23 cellular contexts compared by ENCODE assay signal in genomic region chr11:115104851-115105453, GRCh38.
"Had no signal": no experiment of that assay in that cellular context is flagged by ENCODE, and none has a peak within 500 bp of the region (broad histone marks: within the 10 kb centered on the region; RNA-seq: fewer than 3 reads in every experiment).

No MANE protein-coding gene starts in this region.

- H3K4me1 Mint-ChIP-seq: activated CD4-positive, alpha-beta T cell treated with anti-CD3 and anti-CD28 coated beads, Interleukin-2, amount 10 ng/mL, durations not matched to agents 24 days and 14 days; activated naive CD8-positive, alpha-beta T cell treated with anti-CD3 and anti-CD28 coated beads, Interleukin-2, amount 10 ng/mL, durations not matched to agents 7 days and 5 days; activated T-helper 17 cell treated with anti-CD3 and anti-CD28 coated beads, Interleukin-2, amount 50 U/mL, for 72 hours had no signal

- DNase-seq: activated CD4-positive, alpha-beta T cell treated with anti-CD3 and anti-CD28 coated beads, Interleukin-2, amount 10 ng/mL, durations not matched to agents 24 days and 14 days; activated CD8-positive, alpha-beta T cell treated with anti-CD3 and anti-CD28 coated beads for 36 hours; activated naive CD4-positive, alpha-beta T cell; activated naive CD8-positive, alpha-beta T cell treated with anti-CD3 and anti-CD28 coated beads, Interleukin-2, amount 10 ng/mL, durations not matched to agents 7 days and 5 days; activated T-cell treated with anti-CD3 and anti-CD28 coated beads, Interleukin-2, amount 50 U/mL, for 1 hour; anterior cingulate cortex; brain microvascular endothelial cell; central memory CD4-positive, alpha-beta T cell; foreskin keratinocyte; glutamatergic neuron; hypothalamus; posterior cingulate gyrus; stimulated activated CD4-positive, alpha-beta T cell treated with anti-CD3 and anti-CD28 coated beads, Interleukin-2, amount 100 ng/mL, for 24 hours; stimulated activated naive CD4-positive, alpha-beta T cell treated with Interleukin-2 at 50 U/mL for 16 hours; T1000; transverse colon had no signal

- ATAC-seq: activated CD8-positive, alpha-beta T cell treated with anti-CD3 and anti-CD28 coated beads for 36 hours; activated T-helper 17 cell treated with anti-CD3 and anti-CD28 coated beads, Interleukin-2, amount 50 U/mL, for 72 hours; foreskin keratinocyte; left lobe of liver; natural killer cell treated with Interleukin-12 subunit alpha and Interleukin-12 subunit beta and Interleukin-15 and Interleukin-18, amount 100 ng/mL, for 72 hours had no signal

- H3K4me1 ChIP-seq: foreskin keratinocyte, transverse colon, vagina had no signal

- H3K4me3 Mint-ChIP-seq: activated CD4-positive, alpha-beta T cell treated with anti-CD3 and anti-CD28 coated beads, Interleukin-2, amount 10 ng/mL, durations not matched to agents 24 days and 14 days; activated CD8-positive, alpha-beta T cell treated with anti-CD3 and anti-CD28 coated beads for 36 hours; activated naive CD8-positive, alpha-beta T cell treated with anti-CD3 and anti-CD28 coated beads, Interleukin-2, amount 10 ng/mL, durations not matched to agents 7 days and 5 days; activated T-helper 17 cell treated with anti-CD3 and anti-CD28 coated beads, Interleukin-2, amount 50 U/mL, for 72 hours; mesothelial cell of epicardium; natural killer cell treated with Interleukin-12 subunit alpha and Interleukin-12 subunit beta and Interleukin-15 and Interleukin-18, amount 100 ng/mL, for 72 hours had no signal

- H3K27ac ChIP-seq: brain microvascular endothelial cell, coronary artery, foreskin keratinocyte, transverse colon, vagina had no signal

- H3K9me3 Mint-ChIP-seq: activated CD4-positive, alpha-beta T cell treated with anti-CD3 and anti-CD28 coated beads, Interleukin-2, amount 10 ng/mL, durations not matched to agents 24 days and 14 days; activated CD8-positive, alpha-beta T cell treated with anti-CD3 and anti-CD28 coated beads for 36 hours; activated naive CD8-positive, alpha-beta T cell treated with anti-CD3 and anti-CD28 coated beads, Interleukin-2, amount 10 ng/mL, durations not matched to agents 7 days and 5 days; activated T-helper 17 cell treated with anti-CD3 and anti-CD28 coated beads, Interleukin-2, amount 50 U/mL, for 72 hours; natural killer cell treated with Interleukin-12 subunit alpha and Interleukin-12 subunit beta and Interleukin-15 and Interleukin-18, amount 100 ng/mL, for 72 hours had no signal

- H3K27me3 ChIP-seq: brain microvascular endothelial cell, foreskin keratinocyte, transverse colon, vagina had no signal

- H3K36me3 ChIP-seq: brain microvascular endothelial cell, transverse colon, vagina had no signal

- H3K4me3 ChIP-seq: coronary artery, lung, transverse colon, vagina had no signal

- H3K9me3 ChIP-seq: transverse colon, vagina had no signal

- H3K27me3 Mint-ChIP-seq: activated CD4-positive, alpha-beta T cell treated with anti-CD3 and anti-CD28 coated beads, Interleukin-2, amount 10 ng/mL, durations not matched to agents 24 days and 14 days; activated CD8-positive, alpha-beta T cell treated with anti-CD3 and anti-CD28 coated beads for 36 hours had no signal

- H3K27ac Mint-ChIP-seq: activated CD4-positive, alpha-beta T cell treated with anti-CD3 and anti-CD28 coated beads, Interleukin-2, amount 10 ng/mL, durations not matched to agents 24 days and 14 days; activated CD8-positive, alpha-beta T cell treated with anti-CD3 and anti-CD28 coated beads for 36 hours; activated naive CD8-positive, alpha-beta T cell treated with anti-CD3 and anti-CD28 coated beads, Interleukin-2, amount 10 ng/mL, durations not matched to agents 7 days and 5 days; activated T-helper 17 cell treated with anti-CD3 and anti-CD28 coated beads, Interleukin-2, amount 50 U/mL, for 72 hours; mesothelial cell of epicardium; natural killer cell treated with Interleukin-12 subunit alpha and Interleukin-12 subunit beta and Interleukin-15 and Interleukin-18, amount 100 ng/mL, for 72 hours had no signal
